Comparison of ENCODE assay signal across 13 cellular contexts in the genomic region with DNA sequence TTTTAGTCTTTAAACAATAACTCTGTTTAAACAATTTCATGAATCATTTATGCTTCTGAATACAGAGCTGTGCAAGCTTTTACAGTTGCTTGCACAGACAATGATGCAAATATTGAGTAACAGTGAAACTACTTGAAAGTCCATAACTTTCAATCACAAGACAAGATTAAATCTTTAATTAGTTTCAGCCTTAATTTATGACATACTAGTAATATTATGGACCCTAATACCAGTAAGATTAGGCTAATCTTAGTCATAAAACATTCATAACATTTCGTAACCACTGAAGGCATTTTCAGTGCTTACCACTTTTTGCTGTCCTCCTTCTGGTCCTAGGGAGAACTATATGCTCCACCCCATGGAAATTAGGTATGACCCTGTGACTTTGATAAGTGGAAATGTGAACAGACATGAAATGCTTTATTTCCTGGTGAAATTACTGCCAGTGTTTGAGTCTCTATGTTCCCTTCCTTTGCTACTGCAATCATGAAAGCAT. TPM values are rescaled to one million over a fixed set of nuclear protein-coding genes. Genes with fewer than 3 reads are reported as not detected.
DNase-seq lines count a peak whose midpoint lies in the region; ATAC-seq and TF ChIP-seq lines count a peak whose summit lies in the region.
"Had no signal": no experiment of that assay in that cellular context is flagged by ENCODE, and none has a peak within 500 bp of the region (broad histone marks: within the 10 kb centered on the region; RNA-seq: fewer than 3 reads in every experiment).

No MANE protein-coding gene starts in this region.

- CTCF ChIA-PET in PC-9 (lab: Charles Lee) = interaction anchor here (0.6 kb wide), 1 partner anchor 17 kb away, joined by 5 read pairs; no protein-coding TSS in a partner anchor

- no TSS peak for BruUV-seq in PC-9 (replicated peaks; lab: Mats Ljungman, UMichigan)

- TF ChIP-seq CTCF in PC-9 (conservative IDR thresholded peaks at IDR 0.05) = no peak
- peak; percentile 8 for TF ChIP-seq CTCF in fibroblast of the aortic adventitia (IDR thresholded peaks at IDR 0.05; ENCODE audit: insufficient read depth, low read length)
- no peak for TF ChIP-seq CTCF in smooth muscle cell (IDR thresholded peaks at IDR 0.05; ENCODE audit: borderline replicate concordance, insufficient read depth, poor library complexity, severe bottlenecking)
- no peak for TF ChIP-seq CTCF in chondrocyte (IDR thresholded peaks at IDR 0.05)

- H3K36me3 ChIP-seq in PC-9 (ENCODE audit: low read depth) (no peaks in the 10 kb centered on the region), smooth muscle cell (ENCODE audit: low read depth) (no peaks in the 10 kb centered on the region)
- H3K36me3 ChIP-seq: transverse colon had no signal

- no peaks in the 10 kb centered on the region for H3K36me3 Mint-ChIP-seq in chondrocyte (ENCODE audit: low read depth)

- intact Hi-C loops in PC-9 (cut with micrococcal nuclease; ENCODE audit: unreplicated experiment) = no loop called here

- ATAC-seq in GM19328 (IDR thresholded peaks at IDR 0.05; ENCODE audit: unreplicated experiment) = no peak
- ATAC-seq: activated CD4-positive, CD25-positive, alpha-beta regulatory T cell treated with anti-CD3 and anti-CD28 coated beads, Interleukin-2, amount 50 U/mL, for 24 hours; activated T-cell treated with anti-CD3 and anti-CD28 coated beads, Interleukin-2, amount 50 U/mL, for 72 hours had no signal

- H3K4me1 ChIP-seq in PC-9 (replicated peaks; ENCODE audit: insufficient read depth) (peaks cover 19% of the 10 kb centered on the region), smooth muscle cell (ENCODE audit: low read depth) (no peaks in the 10 kb centered on the region)

- H3K27me3 Mint-ChIP-seq in chondrocyte (ENCODE audit: low read depth) = no peaks in the 10 kb centered on the region

- DNase-seq in NOMO-1 treated with DMSO at 0.1 percent for 48 hours (lab: John Stamatoyannopoulos, UW; ENCODE audit: unreplicated experiment) (peak; percentile 56), NOMO-1 treated with dmso at 0.1 percent for 144 hours (lab: John Stamatoyannopoulos, UW; ENCODE audit: unreplicated experiment) (no peak), PC-9 (peak in 1 of 2 experiments; percentile 35), fibroblast of the aortic adventitia (ENCODE audit: low read depth) (peak; percentile 32), smooth muscle cell (lab: John Stamatoyannopoulos, UW; ENCODE audit: unreplicated experiment) (no peak), chondrocyte (ENCODE audit: low spot score) (no peak)
- DNase-seq in stimulated activated naive CD4-positive, alpha-beta T cell (lab: John Stamatoyannopoulos, UW) = no peak
- DNase-seq: activated T-cell treated with anti-CD3 and anti-CD28 coated beads, Interleukin-2, amount 50 U/mL, for 72 hours; NCI-H345; transverse colon had no signal

- H3K4me3 ChIP-seq in PC-9 (no peak overlapping the region), fibroblast of the aortic adventitia (ENCODE audit: low read depth, low read length) (no peak overlapping the region), smooth muscle cell (peak overlapping the region; percentile 80)
- H3K4me3 ChIP-seq: SJSA1, transverse colon had no signal

- H3K27me3 ChIP-seq in PC-9 (ENCODE audit: insufficient read depth, low read depth) (no peaks in the 10 kb centered on the region), smooth muscle cell (ENCODE audit: low read depth) (no peaks in the 10 kb centered on the region)
- H3K27me3 ChIP-seq: transverse colon had no signal

- H3K9me3 ChIP-seq in PC-9 (ENCODE audit: insufficient read depth, low read depth) (no peaks in the 10 kb centered on the region), smooth muscle cell (replicated peaks; ENCODE audit: low read depth) (no peaks in the 10 kb centered on the region)
- H3K9me3 ChIP-seq: SJSA1, transverse colon had no signal

- no peak overlapping the region for H3K27ac ChIP-seq in PC-9
- no peak overlapping the region for H3K27ac ChIP-seq in smooth muscle cell (ENCODE audit: low read depth)
- H3K27ac ChIP-seq: SJSA1, transverse colon had no signal

- H3K79me2 ChIP-seq in PC-9 (ENCODE audit: low read depth) (no peaks in the 10 kb centered on the region), smooth muscle cell (ENCODE audit: low read depth) (peaks cover 3% of the 10 kb centered on the region)

- H3K4me2 ChIP-seq in PC-9 (0 out of 2 replicates have a peak overlapping the region, but pooled peaks have one; percentile 4), smooth muscle cell (peak overlapping the region; percentile 47)

- H3K4me1 Mint-ChIP-seq in chondrocyte (ENCODE audit: low read depth) = peaks cover 25% of the 10 kb centered on the region

- WGBS in smooth muscle cell (ENCODE audit: low lambda C conversion rate) = 29% methylated on average over 1 of the region's 1 CpG

- no peak overlapping the region for H2AFZ ChIP-seq in PC-9
- H2AFZ ChIP-seq in smooth muscle cell (ENCODE audit: low read depth) = no peak overlapping the region

- H3K4me3 Mint-ChIP-seq in chondrocyte (ENCODE audit: unreplicated experiment) = no peak overlapping the region
- H3K4me3 Mint-ChIP-seq: activated T-cell treated with anti-CD3 and anti-CD28 coated beads, Interleukin-2, amount 50 U/mL, for 72 hours had no signal

- POLR2A ChIA-PET in PC-9 (lab: Charles Lee; ENCODE audit: unreplicated experiment) = no interaction called here

- H3F3A ChIP-seq in PC-9 (ENCODE audit: insufficient read depth, low read depth) (peaks cover 6% of the 10 kb centered on the region; the same call in 1 of the 2 replicates), smooth muscle cell (ENCODE audit: low read depth) (peaks cover 7% of the 10 kb centered on the region)

- H3K9me3 Mint-ChIP-seq in chondrocyte (ENCODE audit: low read depth) = no peaks in the 10 kb centered on the region
- H3K9me3 Mint-ChIP-seq: activated T-cell treated with anti-CD3 and anti-CD28 coated beads, Interleukin-2, amount 50 U/mL, for 72 hours had no signal

- no peaks in the 10 kb centered on the region for H3K9me2 ChIP-seq in PC-9 (ENCODE audit: insufficient read depth)

- no peak overlapping the region for H3K27ac Mint-ChIP-seq in chondrocyte (ENCODE audit: unreplicated experiment)
- H3K27ac Mint-ChIP-seq: activated T-cell treated with anti-CD3 and anti-CD28 coated beads, Interleukin-2, amount 50 U/mL, for 72 hours had no signal

- H4K20me1 ChIP-seq in PC-9 (ENCODE audit: insufficient read depth) (no peaks in the 10 kb centered on the region), smooth muscle cell (ENCODE audit: low read depth) (no peaks in the 10 kb centered on the region)

- H3K9ac ChIP-seq in smooth muscle cell (ENCODE audit: low read depth) = no peak overlapping the region

RNA-seq across cellular contexts. Expression of a gene that starts 1.8 kb away (rescaled TPM):
- total RNA-seq in PC-9 (2021) (6.6 and 8.0 TPM in 2 replicates), fibroblast of the aortic adventitia (ENCODE audit: low replicate concordance) (18.4 and 25.3 TPM in 2 replicates), smooth muscle cell (13.9 and 17.4 TPM in 2 replicates), chondrocyte (37.9 to 43.7 TPM (median 40.2 TPM) in 3 replicates)
- 5.2 and 8.3 TPM in 2 replicates for polyA plus RNA-seq in smooth muscle cell

Comparison
In these comparisons a context has a peak if more than half of its experiments do, and no peak if none do; other contexts are left out.
1. DNase-seq: peak in NOMO-1 treated with DMSO at 0.1 percent for 48 hours (single experiment) and fibroblast of the aortic adventitia (single experiment); none in NOMO-1 treated with dmso at 0.1 percent for 144 hours (single experiment), smooth muscle cell (single experiment), stimulated activated naive CD4-positive, alpha-beta T cell (0 of 6) and chondrocyte (single experiment).